Comparison of ENCODE assay signal across 10 cellular contexts in the genomic region with DNA sequence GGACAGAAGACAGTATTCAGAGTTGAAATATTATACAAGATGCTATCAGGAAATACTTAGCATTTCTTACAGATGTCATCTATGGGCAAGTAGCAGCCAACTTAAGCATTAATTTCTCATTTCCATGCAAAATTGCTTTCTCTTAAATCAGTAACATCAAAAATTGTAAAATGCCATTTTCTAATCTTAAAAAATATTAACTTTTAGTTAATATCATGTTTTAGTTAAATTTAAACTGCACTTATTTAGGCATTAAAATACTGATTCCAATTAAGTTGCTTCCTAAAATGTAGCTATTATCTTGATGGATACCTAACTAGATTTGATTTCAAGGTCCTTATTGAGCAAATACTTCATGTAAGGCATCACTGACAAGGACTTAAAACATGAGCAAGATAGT. TPM values are rescaled to one million over a fixed set of nuclear protein-coding genes. Genes with fewer than 3 reads are reported as not detected.
"Had no signal": no experiment of that assay in that cellular context is flagged by ENCODE, and none has a peak within 500 bp of the region (broad histone marks: within the 10 kb centered on the region; RNA-seq: fewer than 3 reads in every experiment).

No MANE protein-coding gene starts in this region.

- DNase-seq: H7, HFFc6, IMR-90 had no signal

- H2AFZ ChIP-seq: GM23338 had no signal

- H3K4me3 Mint-ChIP-seq: GM23338, HFFc6 had no signal

- H3K4me2 ChIP-seq: GM23338 had no signal

- H3K4me3 ChIP-seq: GM23338, HAP-1, K562 had no signal

- H3K4me1 ChIP-seq: HAP-1 had no signal

- ATAC-seq: GM23338, HCT116, K562 had no signal

- H3K9me3 Mint-ChIP-seq: HFFc6 had no signal

- H3K9me3 ChIP-seq: HAP-1 had no signal

- H3K27ac ChIP-seq: HL-60 had no signal

- H3K27ac Mint-ChIP-seq: GM23338, HFFc6 had no signal

RNA-seq across cellular contexts. Expression of a gene that starts 27.8 kb away (rescaled TPM):
- total RNA-seq: GM23338, H1, H7, HFFc6, HT1080, IMR-90, K562 had no signal
- polyA plus RNA-seq: GM23338, H1, IMR-90, K562 had no signal
